9 cellular contexts compared by ENCODE assay signal in genomic region chr10:79149345-79149661, GRCh38.
A peak's percentile ranks its signal among the peaks of the same experiment; 100 is the strongest.
DNase-seq lines count a peak whose midpoint lies in the region; TF ChIP-seq lines count a peak whose summit lies in the region.
"Had no signal": no experiment of that assay in that cellular context is flagged by ENCODE, and none has a peak within 500 bp of the region (broad histone marks: within the 10 kb centered on the region; RNA-seq: fewer than 3 reads in every experiment).

No MANE protein-coding gene starts in this region.

- H3K9me3 ChIP-seq in mucosa of stomach (ENCODE audit: control insufficient read depth, low read length) (no peaks in the 10 kb centered on the region), thyroid gland (no peaks in the 10 kb centered on the region), MM.1S (replicated peaks; ENCODE audit: insufficient read depth, low read length) (no peaks in the 10 kb centered on the region)

- H3K27me3 ChIP-seq in mucosa of stomach (ENCODE audit: control insufficient read depth, insufficient read depth, low read length) (no peaks in the 10 kb centered on the region), thyroid gland (no peaks in the 10 kb centered on the region), MM.1S (replicated peaks; ENCODE audit: insufficient read depth, low read length) (no peaks in the 10 kb centered on the region)

- H3K4me1 ChIP-seq in mucosa of stomach (ENCODE audit: control insufficient read depth, insufficient read depth, low read length) = peaks cover 90% of the 10 kb centered on the region
- peaks cover 89 to 99% of the 10 kb centered on the region in 2 donors for H3K4me1 ChIP-seq in thyroid gland
- no peaks in the 10 kb centered on the region for H3K4me1 ChIP-seq in MM.1S (ENCODE audit: low read length)

- no peak for TF ChIP-seq POLR2A in thyroid gland (IDR thresholded peaks at IDR 0.05)

- no peaks in the 10 kb centered on the region for H3K79me2 ChIP-seq in MM.1S (ENCODE audit: low read length)

- peak overlapping the region; percentile 61 for H3K9ac ChIP-seq in mucosa of stomach (ENCODE audit: low read length)
- H3K9ac ChIP-seq in MM.1S (ENCODE audit: low read length) = no peak overlapping the region

- H3K4me3 ChIP-seq in mucosa of stomach (ENCODE audit: low read length) = no peak overlapping the region
- H3K4me3 ChIP-seq in thyroid gland (replicated peaks in 1 of 3) = no peak overlapping the region
- no peak overlapping the region for H3K4me3 ChIP-seq in MM.1S (ENCODE audit: low read length)

- intact Hi-C loops in activated CD4-positive, alpha-beta T cell treated with anti-CD3 and anti-CD28 coated beads, Interleukin-2, amount 10 ng/mL, durations not matched to agents 24 days and 14 days (cut with micrococcal nuclease) = no loop called here
- intact Hi-C loops in thyroid gland (cut with DNase I) = loop anchor here (5.0 kb wide), 1 partner anchor 182 kb away; no protein-coding TSS in a partner anchor

- H3K27ac ChIP-seq in caudate nucleus (ENCODE audit: low read depth, low read length) = peak overlapping the region; percentile 86
- peak overlapping the region; percentile 94 to 99 (median 95) for H3K27ac ChIP-seq in thyroid gland
- H3K27ac ChIP-seq in MM.1S (ENCODE audit: low read length) = no peak overlapping the region

- 27 to 72% methylated on average over 2 to 3 of the region's 3 CpGs for WGBS in thyroid gland, 2 donors

- H3F3A ChIP-seq in MM.1S (ENCODE audit: insufficient read depth, low read length) = no peaks in the 10 kb centered on the region

- DNase-seq in activated CD4-positive, alpha-beta T cell treated with anti-CD3 and anti-CD28 coated beads, Interleukin-2, amount 10 ng/mL, durations not matched to agents 24 days and 14 days = no peak
- DNase-seq in activated CD4-positive, alpha-beta T cell treated with anti-CD3 and anti-CD28 coated beads for 4 hours = no peak
- DNase-seq in caudate nucleus (lab: John Stamatoyannopoulos, UW) (no peak), thyroid gland (no peak), MM.1S (no peak), NCI-H1092 treated with DMSO at 0.1 percent for 48 hours (lab: John Stamatoyannopoulos, UW) (no peak)
- DNase-seq in stimulated activated naive CD4-positive, alpha-beta T cell treated with Interleukin-2 at 50 U/mL for 16 hours (lab: John Stamatoyannopoulos, UW) = no peak
- DNase-seq: NCI-H1930 had no signal

- H3K4me3 Mint-ChIP-seq in activated CD4-positive, alpha-beta T cell treated with anti-CD3 and anti-CD28 coated beads, Interleukin-2, amount 10 ng/mL, durations not matched to agents 24 days and 14 days = no peak overlapping the region

- peaks cover 43% of the 10 kb centered on the region for H3K4me1 Mint-ChIP-seq in activated CD4-positive, alpha-beta T cell treated with anti-CD3 and anti-CD28 coated beads, Interleukin-2, amount 10 ng/mL, durations not matched to agents 24 days and 14 days

- H3K36me3 ChIP-seq in mucosa of stomach (ENCODE audit: control insufficient read depth, insufficient read depth, low read length) = no peaks in the 10 kb centered on the region
- no peaks in the 10 kb centered on the region for H3K36me3 ChIP-seq in thyroid gland
- H3K36me3 ChIP-seq in MM.1S (replicated peaks; ENCODE audit: insufficient read depth, low read length) = no peaks in the 10 kb centered on the region

- no peaks in the 10 kb centered on the region for H3K36me3 Mint-ChIP-seq in activated CD4-positive, alpha-beta T cell treated with anti-CD3 and anti-CD28 coated beads, Interleukin-2, amount 10 ng/mL, durations not matched to agents 24 days and 14 days (ENCODE audit: low read depth)

- H4K20me1 ChIP-seq in MM.1S (ENCODE audit: insufficient read depth, low read length) = no peaks in the 10 kb centered on the region

- H3K27ac Mint-ChIP-seq in activated CD4-positive, alpha-beta T cell treated with anti-CD3 and anti-CD28 coated beads, Interleukin-2, amount 10 ng/mL, durations not matched to agents 24 days and 14 days = peak overlapping the region; percentile 76

- H3K9me2 ChIP-seq in MM.1S (replicated peaks; ENCODE audit: insufficient read depth, low read length) = no peaks in the 10 kb centered on the region

- TF ChIP-seq CTCF in thyroid gland (IDR thresholded peaks at IDR 0.05) (no peak), MM.1S (IDR thresholded peaks at IDR 0.05; ENCODE audit: low read length) (no peak)

- H3K4me2 ChIP-seq in MM.1S (ENCODE audit: low read depth, low read length) = no peak overlapping the region

- no peaks in the 10 kb centered on the region for H3K9me3 Mint-ChIP-seq in activated CD4-positive, alpha-beta T cell treated with anti-CD3 and anti-CD28 coated beads, Interleukin-2, amount 10 ng/mL, durations not matched to agents 24 days and 14 days

- no peaks in the 10 kb centered on the region for H3K27me3 Mint-ChIP-seq in activated CD4-positive, alpha-beta T cell treated with anti-CD3 and anti-CD28 coated beads, Interleukin-2, amount 10 ng/mL, durations not matched to agents 24 days and 14 days

- no peak overlapping the region for H2AFZ ChIP-seq in MM.1S (ENCODE audit: low read length)
